30 cellular contexts compared by ENCODE assay signal in the genomic region with DNA sequence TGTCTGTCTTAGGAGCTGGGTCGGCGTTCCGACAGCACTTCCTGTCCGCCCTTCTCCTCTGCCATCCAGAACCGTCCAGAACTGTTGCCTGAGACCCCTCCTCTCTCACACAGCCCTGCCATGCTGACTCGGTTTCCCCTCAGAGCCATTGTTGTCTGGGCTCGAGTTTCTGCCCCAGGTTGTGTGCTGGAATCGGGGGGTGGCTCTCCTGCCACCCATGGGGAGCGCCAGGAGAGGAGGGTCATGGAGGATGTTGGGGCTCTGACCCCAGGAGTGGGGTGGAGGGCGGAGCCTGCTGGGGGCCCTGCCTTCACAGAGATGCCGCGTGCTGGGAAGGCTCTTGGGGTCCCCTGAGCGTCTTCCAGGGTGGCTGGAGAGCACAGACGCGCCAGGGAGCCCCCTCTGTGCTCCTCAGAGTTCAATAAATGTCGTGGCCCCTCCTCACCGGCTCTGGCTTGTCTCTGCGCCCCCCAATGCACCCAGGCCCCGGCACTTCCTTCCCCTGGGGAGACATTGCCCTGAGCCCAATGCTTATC.
"Had no signal": no experiment of that assay in that cellular context is flagged by ENCODE, and none has a peak within 500 bp of the region (broad histone marks: within the 10 kb centered on the region; RNA-seq: fewer than 3 reads in every experiment).

No MANE protein-coding gene starts in this region.

- H3K27ac ChIP-seq: brain microvascular endothelial cell, cardiac muscle cell, KMS-11, SJCRH30, SK-N-MC had no signal

- H3K9ac ChIP-seq: KMS-11 had no signal

- H3K4me1 ChIP-seq: SJCRH30 had no signal

- H3K4me3 Mint-ChIP-seq: activated CD4-positive, alpha-beta T cell treated with anti-CD3 and anti-CD28 coated beads for 36 hours; activated CD4-positive, alpha-beta T cell treated with anti-CD3 and anti-CD28 coated beads, Interleukin-2, amount 10 ng/mL, durations not matched to agents 7 days and 5 days; activated CD8-positive, alpha-beta T cell treated with anti-CD3 and anti-CD28 coated beads, Interleukin-2, amount 10 ng/mL, durations not matched to agents 7 days and 5 days; activated naive CD8-positive, alpha-beta T cell; activated naive CD8-positive, alpha-beta T cell treated with anti-CD3 and anti-CD28 coated beads, Interleukin-2, amount 50 U/mL, for 24 hours; activated T-cell treated with anti-CD3 and anti-CD28 coated beads, Interleukin-2, amount 50 U/mL, for 24 hours; central memory CD8-positive, alpha-beta T cell; T-helper 1 cell treated with Interleukin-12 subunit alpha and Interleukin-12 subunit beta and Interleukin-4 antibody, amounts not matched to agents 30 μg/mL and 1 μg/mL, for 36 hours; T-helper 2 cell treated with Interferon-gamma antibody and Interleukin-4, amounts not matched to agents 5 μg/mL and 100 μg/mL, for 36 hours; WTC11 had no signal

- H3K36me3 Mint-ChIP-seq: activated naive CD8-positive, alpha-beta T cell had no signal

- H3K27me3 ChIP-seq: brain microvascular endothelial cell, cardiac muscle cell, SJCRH30 had no signal

- H3K4me3 ChIP-seq: cardiac muscle cell, SJCRH30, SK-N-MC had no signal

- H3K27ac Mint-ChIP-seq: activated CD4-positive, alpha-beta T cell treated with anti-CD3 and anti-CD28 coated beads for 36 hours; activated CD4-positive, alpha-beta T cell treated with anti-CD3 and anti-CD28 coated beads, Interleukin-2, amount 10 ng/mL, durations not matched to agents 7 days and 5 days; activated CD8-positive, alpha-beta T cell treated with anti-CD3 and anti-CD28 coated beads, Interleukin-2, amount 10 ng/mL, durations not matched to agents 7 days and 5 days; activated naive CD8-positive, alpha-beta T cell; activated naive CD8-positive, alpha-beta T cell treated with anti-CD3 and anti-CD28 coated beads, Interleukin-2, amount 50 U/mL, for 24 hours; activated T-cell treated with anti-CD3 and anti-CD28 coated beads, Interleukin-2, amount 50 U/mL, for 24 hours; activated T-helper 2 cell treated with anti-CD3 and anti-CD28 coated beads, Interferon-gamma antibody, Interleukin-2, Interleukin-4, amounts not matched to agents 10 μg/mL and 5 μg/mL and 100 μg/mL, durations not matched to agents 14 hours and 24 hours and 36 hours; T-helper 1 cell treated with Interleukin-12 subunit alpha and Interleukin-12 subunit beta and Interleukin-4 antibody, amounts not matched to agents 30 μg/mL and 1 μg/mL, for 36 hours; T-helper 2 cell treated with Interferon-gamma antibody and Interleukin-4, amounts not matched to agents 5 μg/mL and 100 μg/mL, for 36 hours; WTC11 had no signal

- H3K4me1 Mint-ChIP-seq: activated CD4-positive, alpha-beta T cell treated with anti-CD3 and anti-CD28 coated beads for 36 hours; activated CD4-positive, alpha-beta T cell treated with anti-CD3 and anti-CD28 coated beads, Interleukin-2, amount 10 ng/mL, durations not matched to agents 7 days and 5 days; activated naive CD8-positive, alpha-beta T cell treated with anti-CD3 and anti-CD28 coated beads, Interleukin-2, amount 50 U/mL, for 24 hours; central memory CD8-positive, alpha-beta T cell; WTC11 had no signal

- H3K9me3 Mint-ChIP-seq: activated CD4-positive, alpha-beta T cell treated with anti-CD3 and anti-CD28 coated beads, Interleukin-2, amount 10 ng/mL, durations not matched to agents 7 days and 5 days; activated naive CD8-positive, alpha-beta T cell treated with anti-CD3 and anti-CD28 coated beads, Interleukin-2, amount 50 U/mL, for 24 hours; activated T-cell treated with anti-CD3 and anti-CD28 coated beads, Interleukin-2, amount 50 U/mL, for 24 hours; activated T-helper 2 cell treated with anti-CD3 and anti-CD28 coated beads, Interferon-gamma antibody, Interleukin-2, Interleukin-4, amounts not matched to agents 10 μg/mL and 5 μg/mL and 100 μg/mL, durations not matched to agents 14 hours and 24 hours and 36 hours; central memory CD8-positive, alpha-beta T cell; T-helper 1 cell treated with Interleukin-12 subunit alpha and Interleukin-12 subunit beta and Interleukin-4 antibody, amounts not matched to agents 30 μg/mL and 1 μg/mL, for 36 hours; T-helper 2 cell treated with Interferon-gamma antibody and Interleukin-4, amounts not matched to agents 5 μg/mL and 100 μg/mL, for 36 hours had no signal

- H3K4me2 ChIP-seq: KMS-11 had no signal

- H3K36me3 ChIP-seq: brain microvascular endothelial cell, cardiac muscle cell, SJCRH30 had no signal

- H3K27me3 Mint-ChIP-seq: activated CD4-positive, alpha-beta T cell treated with anti-CD3 and anti-CD28 coated beads for 36 hours; activated CD4-positive, alpha-beta T cell treated with anti-CD3 and anti-CD28 coated beads, Interleukin-2, amount 10 ng/mL, durations not matched to agents 7 days and 5 days; activated naive CD8-positive, alpha-beta T cell; activated naive CD8-positive, alpha-beta T cell treated with anti-CD3 and anti-CD28 coated beads, Interleukin-2, amount 50 U/mL, for 24 hours; activated T-cell treated with anti-CD3 and anti-CD28 coated beads, Interleukin-2, amount 50 U/mL, for 24 hours had no signal

- ATAC-seq: activated CD4-positive, alpha-beta T cell treated with anti-CD3 and anti-CD28 coated beads for 36 hours; activated CD4-positive, CD25-positive, alpha-beta regulatory T cell treated with anti-CD3 and anti-CD28 coated beads, Interleukin-2, amount 50 U/mL, for 24 hours; activated CD8-positive, alpha-beta T cell treated with anti-CD3 and anti-CD28 coated beads, Interleukin-2, amount 10 ng/mL, durations not matched to agents 7 days and 5 days; activated naive CD8-positive, alpha-beta T cell treated with anti-CD3 and anti-CD28 coated beads, Interleukin-2, amount 50 U/mL, for 24 hours; WTC11 had no signal

- H3K9me3 ChIP-seq: SJCRH30 had no signal

- DNase-seq: activated CD4-positive, alpha-beta T cell treated with anti-CD3 and anti-CD28 coated beads for 36 hours; activated CD4-positive, alpha-beta T cell treated with anti-CD3 and anti-CD28 coated beads, Interleukin-2, amount 10 ng/mL, durations not matched to agents 7 days and 5 days; activated CD4-positive, alpha-beta T cell treated with anti-CD3 and anti-CD28 coated beads, Interleukin-2, amount 50 U/mL, for 48 hours; activated CD8-positive, alpha-beta T cell treated with anti-CD3 and anti-CD28 coated beads, Interleukin-2, amount 10 ng/mL, durations not matched to agents 7 days and 5 days; activated gamma-delta T cell; activated naive CD4-positive, alpha-beta T cell treated with Interleukin-2 at 50 U/mL for 16 hours; activated naive CD8-positive, alpha-beta T cell treated with anti-CD3 and anti-CD28 coated beads, Interleukin-2, amount 50 U/mL, for 24 hours; activated T-cell treated with anti-CD3 and anti-CD28 coated beads, Interleukin-2, amount 50 U/mL, for 24 hours; anterior cingulate cortex; brain microvascular endothelial cell; MM.1S; MV-4-11; NCI-H1092; NCI-H1436 treated with DMSO at 0.1 percent for 48 hours; NCI-H1694 treated with DMSO at 0.1 percent for 48 hours; NCI-H2029; NCI-H345; NCI-H524 treated with DMSO at 0.1 percent for 48 hours; SHP77; SJCRH30 had no signal
